Comparison of ENCODE assay signal across 11 cellular contexts in the genomic region with DNA sequence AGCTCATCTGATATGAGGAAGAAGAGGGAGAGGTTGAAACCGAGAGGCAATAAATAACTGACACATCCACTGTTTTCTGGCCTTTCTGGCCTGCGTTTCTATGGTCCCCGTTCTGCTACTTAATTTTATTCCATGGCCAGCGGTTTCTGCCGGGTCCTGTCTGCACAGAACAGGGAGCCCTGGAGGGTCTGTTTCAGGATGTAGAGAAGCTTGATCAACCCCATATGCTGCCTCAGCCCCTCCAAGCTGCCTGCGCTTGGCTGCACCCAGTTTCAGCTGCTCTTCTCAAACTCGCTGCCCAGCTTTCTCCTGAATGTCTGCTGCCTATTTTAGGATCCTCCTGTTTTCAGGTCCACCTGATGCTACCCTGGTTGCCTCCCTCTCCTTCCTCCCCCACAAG. TPM values are rescaled to one million over a fixed set of nuclear protein-coding genes. Genes with fewer than 3 reads are reported as not detected.
"Had no signal": no experiment of that assay in that cellular context is flagged by ENCODE, and none has a peak within 500 bp of the region (broad histone marks: within the 10 kb centered on the region; RNA-seq: fewer than 3 reads in every experiment).

No MANE protein-coding gene starts in this region.

- H3K4me3 Mint-ChIP-seq: activated naive CD8-positive, alpha-beta T cell; neural progenitor cell; stimulated activated memory B cell treated with anti-CD40 and anti-IgM and Interleukin-4, amounts not matched to agents 10 μg/mL and 1 μg/mL and 100 μg/mL, for 72 hours had no signal

- H3K36me3 ChIP-seq: neural progenitor cell, vagina had no signal

- DNase-seq: activated CD4-positive, alpha-beta T cell treated with anti-CD3 and anti-CD28 coated beads, Interleukin-2, amount 50 U/mL, for 1 hour; activated CD8-positive, alpha-beta memory T cell treated with anti-CD3 and anti-CD28 coated beads for 24 hours; activated gamma-delta T cell treated with Interleukin-2 at 50 U/mL for 16 hours; amniotic stem cell; midbrain had no signal

- H3K27ac Mint-ChIP-seq: activated naive CD8-positive, alpha-beta T cell; neural progenitor cell; stimulated activated memory B cell treated with anti-CD40 and anti-IgM and Interleukin-4, amounts not matched to agents 10 μg/mL and 1 μg/mL and 100 μg/mL, for 72 hours had no signal

- H3K4me1 Mint-ChIP-seq: stimulated activated memory B cell treated with anti-CD40 and anti-IgM and Interleukin-4, amounts not matched to agents 10 μg/mL and 1 μg/mL and 100 μg/mL, for 72 hours had no signal

- H3K4me3 ChIP-seq: neural progenitor cell, vagina had no signal

- H3K9me3 Mint-ChIP-seq: neural progenitor cell had no signal

- H3K27me3 ChIP-seq: neural progenitor cell, vagina had no signal

- H3K36me3 Mint-ChIP-seq: neural progenitor cell; stimulated activated memory B cell treated with anti-CD40 and anti-IgM and Interleukin-4, amounts not matched to agents 10 μg/mL and 1 μg/mL and 100 μg/mL, for 72 hours had no signal

- H3K4me1 ChIP-seq: neural progenitor cell, vagina had no signal

- H2AFZ ChIP-seq: neural progenitor cell had no signal

- H3K27ac ChIP-seq: neural progenitor cell, vagina had no signal

- H3K27me3 Mint-ChIP-seq: activated naive CD8-positive, alpha-beta T cell; stimulated activated memory B cell treated with anti-CD40 and anti-IgM and Interleukin-4, amounts not matched to agents 10 μg/mL and 1 μg/mL and 100 μg/mL, for 72 hours had no signal

- H3K4me2 ChIP-seq: neural progenitor cell had no signal

RNA-seq across cellular contexts. Expression of a gene that starts 18.5 kb away (rescaled TPM):
- total RNA-seq: esophagus mucosa, lung microvascular endothelial cell had no signal
